In genomic region chr13:21240586-21240985, GRCh38 we compare ENCODE assay signal across 1 cellular context.
TF ChIP-seq lines count a peak whose summit lies in the region.

No MANE protein-coding gene starts in this region.

TF ChIP-seq in SK-N-SH treated with all-trans-retinoic acid at 6 μM for 48 hours, 23 proteins besides CTCF, POLR2A, EP300 and RAD21 (continued from another document):
- no peak for TF ChIP-seq CSRNP3 (CRISPR knock-in tag; IDR thresholded peaks at IDR 0.05)
- no peak for TF ChIP-seq ZNF565 (CRISPR knock-in tag; conservative IDR thresholded peaks at IDR 0.05; ENCODE audit: low read depth)
- no peak for TF ChIP-seq SNAI2 (CRISPR knock-in tag; IDR thresholded peaks at IDR 0.05)
- TF ChIP-seq ISL1 (CRISPR knock-in tag; IDR thresholded peaks at IDR 0.05), result no peak
- no peak for TF ChIP-seq ZNF70 (CRISPR knock-in tag; IDR thresholded peaks at IDR 0.05)
- no peak for TF ChIP-seq ZFP3 (CRISPR knock-in tag; IDR thresholded peaks at IDR 0.05)
- TF ChIP-seq TOX (CRISPR knock-in tag; IDR thresholded peaks at IDR 0.05; ENCODE audit: borderline replicate concordance), result no peak
- TF ChIP-seq ZC3H10 (CRISPR knock-in tag; IDR thresholded peaks at IDR 0.05), result no peak
- TF ChIP-seq PPARA (CRISPR knock-in tag; IDR thresholded peaks at IDR 0.05; ENCODE audit: borderline replicate concordance), result no peak
- TF ChIP-seq GLIS3 (CRISPR knock-in tag; IDR thresholded peaks at IDR 0.05), result no peak
- no peak for TF ChIP-seq OSR1 (CRISPR knock-in tag; IDR thresholded peaks at IDR 0.05)
- TF ChIP-seq RARB (CRISPR knock-in tag; IDR thresholded peaks at IDR 0.05), result no peak
